ENCODE assay signal across 2 cellular contexts in the genomic region with DNA sequence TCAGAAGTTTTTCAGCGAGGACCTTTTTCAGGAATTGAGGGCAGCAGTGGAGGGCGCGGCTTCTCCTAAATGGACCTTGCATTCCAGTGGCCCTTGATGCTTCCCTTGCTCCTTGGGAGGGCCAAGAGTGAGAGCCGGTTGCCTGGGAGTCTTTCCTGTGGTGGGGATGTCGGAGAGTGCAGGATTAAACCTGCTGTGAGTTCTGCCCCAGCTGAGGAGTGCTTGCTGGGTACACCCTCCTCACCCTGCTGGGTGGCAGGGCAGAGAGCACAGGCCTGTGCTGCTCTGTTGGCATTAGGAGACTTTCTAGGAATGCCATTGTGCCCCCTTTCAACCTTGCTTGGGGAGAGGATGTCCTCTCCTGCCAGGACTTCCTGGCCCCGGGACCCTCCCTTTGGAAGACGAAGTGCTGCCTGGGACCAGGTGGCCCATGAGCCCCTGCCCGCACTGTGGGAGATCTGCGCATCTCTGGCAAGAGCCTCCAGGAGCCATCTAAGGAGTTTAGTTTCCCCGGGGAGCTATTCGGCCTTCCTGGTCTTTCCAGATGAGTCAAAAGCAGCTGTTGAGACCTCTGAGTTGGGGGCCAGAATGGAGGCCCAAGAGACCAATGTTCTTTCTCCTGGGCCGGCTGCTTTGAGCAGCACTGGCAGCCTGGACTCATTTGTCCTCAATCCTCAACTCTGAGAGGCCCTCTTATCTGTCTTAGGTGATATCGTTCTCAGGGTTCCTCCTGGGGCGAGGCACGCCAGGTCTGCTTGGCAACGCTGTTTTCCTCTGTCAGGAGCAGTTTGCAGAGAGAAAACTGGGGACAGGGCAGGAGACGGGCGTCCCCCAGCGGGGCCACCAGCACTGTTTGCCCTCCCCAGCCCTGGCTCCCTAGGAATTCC.
TF ChIP-seq lines count a peak whose summit lies in the region.

No MANE protein-coding gene starts in this region.

TF ChIP-seq in HEK293, 187 proteins besides CTCF, POLR2A, EP300 and RAD21:
- TF ChIP-seq EGR2 (tag by site-specific recombination; IDR thresholded peaks at IDR 0.05; ENCODE audit: low read depth) (no peak), ZNF121 (tag by site-specific recombination; IDR thresholded peaks at IDR 0.05) (no peak), ZIC2 (tag by site-specific recombination; IDR thresholded peaks at IDR 0.05) (peak; percentile 88), MZF1 (tag by site-specific recombination; IDR thresholded peaks at IDR 0.05; ENCODE audit: borderline replicate concordance) (no peak)

TF ChIP-seq in H1, 55 proteins besides CTCF, POLR2A, EP300 and RAD21:
- TF ChIP-seq RXRA (IDR thresholded peaks at IDR 0.05; ENCODE audit: insufficient read depth, low read depth, low read length) (no peak), EGR1 (IDR thresholded peaks at IDR 0.05; ENCODE audit: borderline replicate concordance, low read depth, low read length) (no peak), FOSL1 (IDR thresholded peaks at IDR 0.05; ENCODE audit: insufficient read depth, low read depth, low read length) (no peak), RFX5 (IDR thresholded peaks at IDR 0.05; ENCODE audit: borderline replicate concordance, low read depth, low read length) (no peak), TCF12 (IDR thresholded peaks at IDR 0.05; ENCODE audit: low read depth, low read length) (no peak), ASH2L (IDR thresholded peaks at IDR 0.05; ENCODE audit: low read length) (no peak), SUZ12 (IDR thresholded peaks at IDR 0.05; ENCODE audit: low read length) (no peak), TEAD4 (IDR thresholded peaks at IDR 0.05; ENCODE audit: low read depth, low read length) (no peak), HDAC2 (IDR thresholded peaks at IDR 0.05; ENCODE audit: borderline replicate concordance in 1 of 2, low read depth in 2 of 2, low read length in 2 of 2) (no peak), NANOG (IDR thresholded peaks at IDR 0.05; ENCODE audit: insufficient read depth, low read depth, low read length, poor library complexity, severe bottlenecking) (no peak), GABPA (IDR thresholded peaks at IDR 0.05; ENCODE audit: borderline replicate concordance, insufficient read depth, low read length) (no peak), POLR2AphosphoS5 (IDR thresholded peaks at IDR 0.05; ENCODE audit: low read depth, low read length) (no peak)
- TF ChIP-seq, protein P1, sequence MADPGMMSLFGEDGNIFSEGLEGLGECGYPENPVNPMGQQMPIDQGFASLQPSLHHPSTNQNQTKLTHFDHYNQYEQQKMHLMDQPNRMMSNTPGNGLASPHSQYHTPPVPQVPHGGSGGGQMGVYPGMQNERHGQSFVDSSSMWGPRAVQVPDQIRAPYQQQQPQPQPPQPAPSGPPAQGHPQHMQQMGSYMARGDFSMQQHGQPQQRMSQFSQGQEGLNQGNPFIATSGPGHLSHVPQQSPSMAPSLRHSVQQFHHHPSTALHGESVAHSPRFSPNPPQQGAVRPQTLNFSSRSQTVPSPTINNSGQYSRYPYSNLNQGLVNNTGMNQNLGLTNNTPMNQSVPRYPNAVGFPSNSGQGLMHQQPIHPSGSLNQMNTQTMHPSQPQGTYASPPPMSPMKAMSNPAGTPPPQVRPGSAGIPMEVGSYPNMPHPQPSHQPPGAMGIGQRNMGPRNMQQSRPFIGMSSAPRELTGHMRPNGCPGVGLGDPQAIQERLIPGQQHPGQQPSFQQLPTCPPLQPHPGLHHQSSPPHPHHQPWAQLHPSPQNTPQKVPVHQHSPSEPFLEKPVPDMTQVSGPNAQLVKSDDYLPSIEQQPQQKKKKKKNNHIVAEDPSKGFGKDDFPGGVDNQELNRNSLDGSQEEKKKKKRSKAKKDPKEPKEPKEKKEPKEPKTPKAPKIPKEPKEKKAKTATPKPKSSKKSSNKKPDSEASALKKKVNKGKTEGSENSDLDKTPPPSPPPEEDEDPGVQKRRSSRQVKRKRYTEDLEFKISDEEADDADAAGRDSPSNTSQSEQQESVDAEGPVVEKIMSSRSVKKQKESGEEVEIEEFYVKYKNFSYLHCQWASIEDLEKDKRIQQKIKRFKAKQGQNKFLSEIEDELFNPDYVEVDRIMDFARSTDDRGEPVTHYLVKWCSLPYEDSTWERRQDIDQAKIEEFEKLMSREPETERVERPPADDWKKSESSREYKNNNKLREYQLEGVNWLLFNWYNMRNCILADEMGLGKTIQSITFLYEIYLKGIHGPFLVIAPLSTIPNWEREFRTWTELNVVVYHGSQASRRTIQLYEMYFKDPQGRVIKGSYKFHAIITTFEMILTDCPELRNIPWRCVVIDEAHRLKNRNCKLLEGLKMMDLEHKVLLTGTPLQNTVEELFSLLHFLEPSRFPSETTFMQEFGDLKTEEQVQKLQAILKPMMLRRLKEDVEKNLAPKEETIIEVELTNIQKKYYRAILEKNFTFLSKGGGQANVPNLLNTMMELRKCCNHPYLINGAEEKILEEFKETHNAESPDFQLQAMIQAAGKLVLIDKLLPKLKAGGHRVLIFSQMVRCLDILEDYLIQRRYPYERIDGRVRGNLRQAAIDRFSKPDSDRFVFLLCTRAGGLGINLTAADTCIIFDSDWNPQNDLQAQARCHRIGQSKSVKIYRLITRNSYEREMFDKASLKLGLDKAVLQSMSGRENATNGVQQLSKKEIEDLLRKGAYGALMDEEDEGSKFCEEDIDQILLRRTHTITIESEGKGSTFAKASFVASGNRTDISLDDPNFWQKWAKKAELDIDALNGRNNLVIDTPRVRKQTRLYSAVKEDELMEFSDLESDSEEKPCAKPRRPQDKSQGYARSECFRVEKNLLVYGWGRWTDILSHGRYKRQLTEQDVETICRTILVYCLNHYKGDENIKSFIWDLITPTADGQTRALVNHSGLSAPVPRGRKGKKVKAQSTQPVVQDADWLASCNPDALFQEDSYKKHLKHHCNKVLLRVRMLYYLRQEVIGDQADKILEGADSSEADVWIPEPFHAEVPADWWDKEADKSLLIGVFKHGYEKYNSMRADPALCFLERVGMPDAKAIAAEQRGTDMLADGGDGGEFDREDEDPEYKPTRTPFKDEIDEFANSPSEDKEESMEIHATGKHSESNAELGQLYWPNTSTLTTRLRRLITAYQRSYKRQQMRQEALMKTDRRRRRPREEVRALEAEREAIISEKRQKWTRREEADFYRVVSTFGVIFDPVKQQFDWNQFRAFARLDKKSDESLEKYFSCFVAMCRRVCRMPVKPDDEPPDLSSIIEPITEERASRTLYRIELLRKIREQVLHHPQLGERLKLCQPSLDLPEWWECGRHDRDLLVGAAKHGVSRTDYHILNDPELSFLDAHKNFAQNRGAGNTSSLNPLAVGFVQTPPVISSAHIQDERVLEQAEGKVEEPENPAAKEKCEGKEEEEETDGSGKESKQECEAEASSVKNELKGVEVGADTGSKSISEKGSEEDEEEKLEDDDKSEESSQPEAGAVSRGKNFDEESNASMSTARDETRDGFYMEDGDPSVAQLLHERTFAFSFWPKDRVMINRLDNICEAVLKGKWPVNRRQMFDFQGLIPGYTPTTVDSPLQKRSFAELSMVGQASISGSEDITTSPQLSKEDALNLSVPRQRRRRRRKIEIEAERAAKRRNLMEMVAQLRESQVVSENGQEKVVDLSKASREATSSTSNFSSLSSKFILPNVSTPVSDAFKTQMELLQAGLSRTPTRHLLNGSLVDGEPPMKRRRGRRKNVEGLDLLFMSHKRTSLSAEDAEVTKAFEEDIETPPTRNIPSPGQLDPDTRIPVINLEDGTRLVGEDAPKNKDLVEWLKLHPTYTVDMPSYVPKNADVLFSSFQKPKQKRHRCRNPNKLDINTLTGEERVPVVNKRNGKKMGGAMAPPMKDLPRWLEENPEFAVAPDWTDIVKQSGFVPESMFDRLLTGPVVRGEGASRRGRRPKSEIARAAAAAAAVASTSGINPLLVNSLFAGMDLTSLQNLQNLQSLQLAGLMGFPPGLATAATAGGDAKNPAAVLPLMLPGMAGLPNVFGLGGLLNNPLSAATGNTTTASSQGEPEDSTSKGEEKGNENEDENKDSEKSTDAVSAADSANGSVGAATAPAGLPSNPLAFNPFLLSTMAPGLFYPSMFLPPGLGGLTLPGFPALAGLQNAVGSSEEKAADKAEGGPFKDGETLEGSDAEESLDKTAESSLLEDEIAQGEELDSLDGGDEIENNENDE (IDR thresholded peaks at IDR 0.05; ENCODE audit: insufficient replicate concordance, low read length): no peak
